1 cellular context compared by ENCODE assay signal in genomic region chr5:59999056-59999455, GRCh38.
TF ChIP-seq lines count a peak whose summit lies in the region.

No MANE protein-coding gene starts in this region.

TF ChIP-seq in HEK293T, 16 proteins besides CTCF, POLR2A, EP300 and RAD21 (continued from another document):
- TF ChIP-seq ELF4 (IDR thresholded peaks at IDR 0.05), result no peak
- TF ChIP-seq FOXA1 (IDR thresholded peaks at IDR 0.05), result no peak
- TF ChIP-seq L3MBTL2 (conservative IDR thresholded peaks at IDR 0.05), result no peak
- TF ChIP-seq NFRKB (IDR thresholded peaks at IDR 0.05), result no peak
- TF ChIP-seq BHLHE40 (IDR thresholded peaks at IDR 0.05; ENCODE audit: borderline replicate concordance), result no peak
